16 cellular contexts compared by ENCODE assay signal in genomic region chr3:185149591-185149990, GRCh38. TPM values are rescaled to one million over a fixed set of nuclear protein-coding genes. Genes with fewer than 3 reads are reported as not detected.
A peak's percentile ranks its signal among the peaks of the same experiment; 100 is the strongest.
DNase-seq lines count a peak whose midpoint lies in the region; ATAC-seq and TF ChIP-seq lines count a peak whose summit lies in the region.
"Had no signal": no experiment of that assay in that cellular context is flagged by ENCODE, and none has a peak within 500 bp of the region (broad histone marks: within the 10 kb centered on the region; RNA-seq: fewer than 3 reads in every experiment).

No MANE protein-coding gene starts in this region.

- peaks cover 15% of the 10 kb centered on the region for H3K27me3 Mint-ChIP-seq in HFFc6 (ENCODE audit: insufficient read depth)

- intact Hi-C loops in ascending aorta (cut with DNase I), result no loop called here

- peak overlapping the region in 1 of 2 donors; percentile 92 for H3K4me3 ChIP-seq in ascending aorta
- H3K4me3 ChIP-seq in coronary artery, result peak overlapping the region; percentile 34
- no peak overlapping the region for H3K4me3 ChIP-seq in muscle layer of duodenum (ENCODE audit: low read depth in 1 of 2, low read length in 2 of 2)
- H3K4me3 ChIP-seq: SJSA1 had no signal

- no peaks in the 10 kb centered on the region for H3K9me3 ChIP-seq in ascending aorta
- H3K9me3 ChIP-seq in muscle layer of duodenum (ENCODE audit: control insufficient read depth in 1 of 2, low read length in 2 of 2), result no peaks in the 10 kb centered on the region

- ATAC-seq in GM19455 (IDR thresholded peaks at IDR 0.05; ENCODE audit: unreplicated experiment), result no peak
- ATAC-seq: CD8-positive, alpha-beta T cell had no signal

- TF ChIP-seq CTCF in ascending aorta (IDR thresholded peaks at IDR 0.05) (no peak), coronary artery (IDR thresholded peaks at IDR 0.05) (no peak), HFFc6 (IDR thresholded peaks at IDR 0.05) (no peak)

- no peak for DNase-seq in ascending aorta (ENCODE audit: low spot score in 2 of 2)
- DNase-seq in coronary artery (ENCODE audit: low spot score), result no peak
- peak; percentile 45 for DNase-seq in superior temporal gyrus (ENCODE audit: extremely low spot score)
- no peak for DNase-seq in NCI-H2227 treated with DMSO at 0.1 percent for 48 hours (lab: John Stamatoyannopoulos, UW)
- no peak for DNase-seq in HFFc6
- DNase-seq: CD8-positive, alpha-beta T cell; KG1; NCI-H1105 treated with DMSO at 0.1 percent for 48 hours; NCI-H187 treated with DMSO at 0.1 percent for 48 hours; NCI-H510A had no signal

- H3K4me1 Mint-ChIP-seq in HFFc6 (ENCODE audit: low read depth), result no peaks in the 10 kb centered on the region

- no peaks in the 10 kb centered on the region for H3K36me3 ChIP-seq in ascending aorta
- no peaks in the 10 kb centered on the region for H3K36me3 ChIP-seq in muscle layer of duodenum (ENCODE audit: control insufficient read depth in 1 of 2, insufficient read depth in 2 of 2, low read length in 2 of 2)
- H3K36me3 ChIP-seq: SJSA1 had no signal

- H3K4me3 Mint-ChIP-seq in HFFc6, result no peak overlapping the region
- H3K4me3 Mint-ChIP-seq: CD8-positive, alpha-beta T cell had no signal

- no peaks in the 10 kb centered on the region for H3K9me3 Mint-ChIP-seq in HFFc6
- H3K9me3 Mint-ChIP-seq: CD8-positive, alpha-beta T cell had no signal

- peak overlapping the region; percentile 32 to 54 for H3K27ac ChIP-seq in ascending aorta
- peak overlapping the region in 1 of 2 donors; percentile 60 for H3K27ac ChIP-seq in coronary artery
- H3K27ac ChIP-seq in muscle layer of duodenum (ENCODE audit: low read length), result peak overlapping the region; percentile 78
- H3K27ac ChIP-seq: HL-60, SJSA1 had no signal

- no peak overlapping the region for H3K27ac Mint-ChIP-seq in HFFc6
- H3K27ac Mint-ChIP-seq: CD8-positive, alpha-beta T cell had no signal

- H3K36me3 Mint-ChIP-seq in HFFc6 (ENCODE audit: low read depth), result no peaks in the 10 kb centered on the region
- H3K36me3 Mint-ChIP-seq: CD8-positive, alpha-beta T cell had no signal

- H3K27me3 ChIP-seq in ascending aorta (no peaks in the 10 kb centered on the region), muscle layer of duodenum (ENCODE audit: low read depth, low read length) (no peaks in the 10 kb centered on the region)

- H3K4me1 ChIP-seq in ascending aorta (peaks cover 3 to 7% of the 10 kb centered on the region in 2 donors), muscle layer of duodenum (ENCODE audit: control insufficient read depth in 1 of 2, insufficient read depth in 2 of 2, low read length in 2 of 2) (peaks cover 0 to 19% of the 10 kb centered on the region in 2 donors)

RNA-seq across cellular contexts. Expression of gene C3orf70, which starts 3.3 kb away (rescaled TPM):
- 16.5 TPM for total RNA-seq in ascending aorta
- under 1 TPM; 0.02 to 0.14 (median 0.09) TPM for total RNA-seq in HFFc6 (2021; fragmentation: NEBNext Ultra II Directional; extraction: Animal tissue kit (Norgen Biotek cat#: 25700))
- total RNA-seq: CD8-positive, alpha-beta T cell; MCF 10A; OCI-LY7 had no signal

Comparison
In these comparisons a context has a peak if more than half of its experiments do, and no peak if none do; other contexts are left out.
1. RNA of gene C3orf70, which starts 3.3 kb away (total RNA-seq): 16.5 TPM in ascending aorta (single experiment); 0.02 to 0.14 TPM in HFFc6; every median in the first group is over 10 times any median in the second.